Comparison of ENCODE assay signal across 14 cellular contexts in the genomic region with DNA sequence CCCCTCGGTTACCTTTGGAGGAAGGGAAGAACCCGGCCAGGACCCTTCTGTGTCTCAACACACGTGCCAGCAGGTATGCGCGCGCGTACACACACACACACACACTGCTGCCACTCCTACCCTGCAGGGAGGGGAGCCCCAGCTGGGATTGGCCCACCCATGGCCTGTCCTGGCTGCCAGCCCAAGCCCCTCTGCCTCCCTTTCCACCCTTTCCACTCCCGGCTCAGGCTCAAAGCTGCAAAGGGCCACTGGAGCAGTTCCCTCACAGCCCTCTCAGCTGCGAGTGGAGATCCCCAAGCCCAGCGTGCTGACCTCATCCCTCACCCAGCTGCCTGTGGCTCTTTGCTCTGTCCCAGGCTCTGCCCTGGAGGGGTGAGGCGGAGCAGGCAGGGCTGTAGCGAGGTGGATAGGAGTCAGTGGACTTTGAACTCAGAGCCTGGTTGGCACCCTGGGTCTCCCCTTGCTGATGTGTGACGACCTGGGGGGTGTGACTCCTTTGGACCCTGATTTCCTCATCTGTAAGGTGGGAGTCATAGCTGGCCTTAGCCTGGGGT. TPM values are rescaled to one million over a fixed set of nuclear protein-coding genes. Genes with fewer than 3 reads are reported as not detected.
A peak's percentile ranks its signal among the peaks of the same experiment; 100 is the strongest.
DNase-seq lines count a peak whose midpoint lies in the region; ATAC-seq lines count a peak whose summit lies in the region.
"Had no signal": no experiment of that assay in that cellular context is flagged by ENCODE, and none has a peak within 500 bp of the region (broad histone marks: within the 10 kb centered on the region; RNA-seq: fewer than 3 reads in every experiment).

No MANE protein-coding gene starts in this region.

- H3K9me3 ChIP-seq in BLaER1 (no peaks in the 10 kb centered on the region), MG63 (no peaks in the 10 kb centered on the region)
- H3K9me3 ChIP-seq: suprapubic skin had no signal

- H3K36me3 ChIP-seq in BLaER1, result no peaks in the 10 kb centered on the region
- H3K36me3 ChIP-seq in MG63, result no peaks in the 10 kb centered on the region
- H3K36me3 ChIP-seq: suprapubic skin had no signal

- no peak for ATAC-seq in GM18858 (IDR thresholded peaks at IDR 0.05; ENCODE audit: unreplicated experiment)
- ATAC-seq: activated T-cell treated with anti-CD3 and anti-CD28 coated beads, Interleukin-2, amount 50 U/mL, for 4 hours had no signal

- H3K27me3 ChIP-seq in BLaER1 (no peaks in the 10 kb centered on the region), MG63 (no peaks in the 10 kb centered on the region)

- DNase-seq in DMS53 treated with DMSO at 0.1 percent for 48 hours (lab: John Stamatoyannopoulos, UW; ENCODE audit: unreplicated experiment) (peak; percentile 65), amygdala (lab: John Stamatoyannopoulos, UW) (peak in 33 of 56 donors; percentile 18 to 73 (median 49)), midbrain (lab: John Stamatoyannopoulos, UW) (peak; percentile 62), MG63 (no peak), GM03348 (ENCODE audit: low spot score) (no peak)
- DNase-seq: activated CD4-positive, alpha-beta T cell treated with anti-CD3 and anti-CD28 coated beads, Interleukin-2, amount 50 U/mL, for 1 hour; activated T-cell treated with anti-CD3 and anti-CD28 coated beads, Interleukin-2, amount 50 U/mL, for 4 hours; erythroblast; kidney glomerular epithelial cell; NCI-H2227 treated with DMSO at 0.1 percent for 48 hours had no signal

- H3K4me1 ChIP-seq in BLaER1, result peaks cover 55% of the 10 kb centered on the region

- peak overlapping the region; percentile 77 for H3K4me2 ChIP-seq in BLaER1

- peak overlapping the region; percentile 53; the same call in 1 of the 2 replicates for H3K27ac ChIP-seq in BLaER1
- H3K27ac ChIP-seq: suprapubic skin had no signal

- H3K4me3 ChIP-seq in BLaER1 (no peak overlapping the region), MG63 (no peak overlapping the region)
- H3K4me3 ChIP-seq: suprapubic skin had no signal

- H3K9ac ChIP-seq in BLaER1, result no peak overlapping the region

- H4K20me1 ChIP-seq in BLaER1, result no peaks in the 10 kb centered on the region

RNA-seq across cellular contexts. Expression of gene KIF19, which starts 14.5 kb away (rescaled TPM):
- total RNA-seq in MG63 (2014; rRNA removed; shearing (Covaris generic); ENCODE audit: low replicate concordance), result not detected in 2 replicates
- total RNA-seq: activated T-cell treated with anti-CD3 and anti-CD28 coated beads, Interleukin-2, amount 50 U/mL, for 4 hours had no signal

RNA-seq across cellular contexts. Expression of gene BTBD17, which starts 21.1 kb away (rescaled TPM):
- not detected in 2 replicates for total RNA-seq in MG63 (2014; rRNA removed; shearing (Covaris generic); ENCODE audit: low replicate concordance)
- total RNA-seq: activated T-cell treated with anti-CD3 and anti-CD28 coated beads, Interleukin-2, amount 50 U/mL, for 4 hours; posterior vena cava; suprapubic skin had no signal

RNA-seq across cellular contexts. Expression of gene GPR142, which starts 26.8 kb away (rescaled TPM):
- not detected in 2 replicates for total RNA-seq in MG63 (2014; rRNA removed; shearing (Covaris generic); ENCODE audit: low replicate concordance)
- total RNA-seq: activated T-cell treated with anti-CD3 and anti-CD28 coated beads, Interleukin-2, amount 50 U/mL, for 4 hours; suprapubic skin had no signal

Comparison
In these comparisons a context has a peak if more than half of its experiments do, and no peak if none do; other contexts are left out.
1. DNase-seq: peak in DMS53 treated with DMSO at 0.1 percent for 48 hours (single experiment), amygdala (33 of 56) and midbrain (single experiment); none in MG63 (single experiment) and GM03348 (single experiment).